In genomic region chr5:14868771-14869170, GRCh38 we compare ENCODE assay signal across 13 cellular contexts. TPM values are rescaled to one million over a fixed set of nuclear protein-coding genes. Genes with fewer than 3 reads are reported as not detected.
DNase-seq lines count a peak whose midpoint lies in the region; ATAC-seq and TF ChIP-seq lines count a peak whose summit lies in the region.
"Had no signal": no experiment of that assay in that cellular context is flagged by ENCODE, and none has a peak within 500 bp of the region (broad histone marks: within the 10 kb centered on the region; RNA-seq: fewer than 3 reads in every experiment).

No MANE protein-coding gene starts in this region.

- H3K27me3 Mint-ChIP-seq in Calu3 (ENCODE audit: unreplicated experiment), result no peaks in the 10 kb centered on the region
- H3K27me3 Mint-ChIP-seq in activated CD4-positive, alpha-beta memory T cell treated with anti-CD3 and anti-CD28 coated beads, Interleukin-2, amount 10 ng/mL, durations not matched to agents 7 days and 5 days, result no peaks in the 10 kb centered on the region
- H3K27me3 Mint-ChIP-seq: naive B cell had no signal

- TF ChIP-seq RAD21 in neural cell (conservative IDR thresholded peaks at IDR 0.05), result no peak

- BruUV-seq in Calu3 (replicated peaks; lab: Mats Ljungman, UMichigan), result no TSS peak

- peaks cover 27% of the 10 kb centered on the region for H3K36me3 Mint-ChIP-seq in Calu3 (ENCODE audit: insufficient read depth, unreplicated experiment)
- H3K36me3 Mint-ChIP-seq in activated CD4-positive, alpha-beta memory T cell treated with anti-CD3 and anti-CD28 coated beads, Interleukin-2, amount 10 ng/mL, durations not matched to agents 7 days and 5 days (ENCODE audit: low read depth), result peaks cover 16% of the 10 kb centered on the region
- H3K36me3 Mint-ChIP-seq: naive B cell had no signal

- no peaks in the 10 kb centered on the region for H3K9me3 ChIP-seq in neural cell (ENCODE audit: low read length)
- no peaks in the 10 kb centered on the region for H3K9me3 ChIP-seq in lower lobe of right lung

- H3K79me2 ChIP-seq in neural cell (replicated peaks; ENCODE audit: insufficient read depth, low read length), result peaks cover 43% of the 10 kb centered on the region

- H3K4me1 ChIP-seq in lower lobe of right lung, result peaks cover 19% of the 10 kb centered on the region

- H3K4me3 ChIP-seq in neural cell (ENCODE audit: low read length) (peak overlapping the region; percentile 89), lower lobe of right lung (no peak overlapping the region)

- no peaks in the 10 kb centered on the region for H3K27me3 ChIP-seq in neural cell (ENCODE audit: insufficient read depth, low read depth, low read length)
- no peaks in the 10 kb centered on the region for H3K27me3 ChIP-seq in lower lobe of right lung (ENCODE audit: low read depth)

- H3K36me3 ChIP-seq in neural cell (ENCODE audit: insufficient read depth, low read length) (no peaks in the 10 kb centered on the region), lower lobe of right lung (no peaks in the 10 kb centered on the region)

- TF ChIP-seq EP300 in neural cell (conservative IDR thresholded peaks at IDR 0.05; ENCODE audit: poor library complexity, severe bottlenecking), result no peak

- intact Hi-C loops in Calu3 (cut with micrococcal nuclease; ENCODE audit: unreplicated experiment), result loop anchor here (1.0 to 2.0 kb wide), 2 partner anchors 58 to 141 kb away; no protein-coding TSS in a partner anchor
- intact Hi-C loops in lower lobe of right lung (cut with DNase I), result no loop called here

- H3K27ac ChIP-seq in neural cell (ENCODE audit: low read length) (no peak overlapping the region), lower lobe of right lung (no peak overlapping the region)

- POLR2A ChIA-PET in activated CD4-positive, alpha-beta memory T cell treated with anti-CD3 and anti-CD28 coated beads, Interleukin-2, amount 10 ng/mL, durations not matched to agents 7 days and 5 days (lab: Charles Lee), result no interaction called here

- DNase-seq in NCI-H1417 (lab: John Stamatoyannopoulos, UW), result peak; percentile 34 to 68 (median 54)
- no peak for DNase-seq in NCI-H1417 treated with DMSO at 0.1 percent for 48 hours (lab: John Stamatoyannopoulos, UW)
- DNase-seq in Calu3, result peak; percentile 10
- DNase-seq in activated CD4-positive, alpha-beta memory T cell treated with anti-CD3 and anti-CD28 coated beads, Interleukin-2, amount 10 ng/mL, durations not matched to agents 7 days and 5 days, result no peak
- DNase-seq in germinal center (ENCODE audit: low spot score), result no peak
- no peak for DNase-seq in lower lobe of right lung
- DNase-seq: 8988T, kidney glomerular epithelial cell, naive B cell, NCI-H1105 treated with DMSO at 0.1 percent for 48 hours, substantia nigra had no signal

- no peak for TF ChIP-seq CTCF in Calu3 (IDR thresholded peaks at IDR 0.05; ENCODE audit: unreplicated experiment)
- no peak for TF ChIP-seq CTCF in neural cell (IDR thresholded peaks at IDR 0.05; ENCODE audit: poor library complexity, severe bottlenecking)
- no peak for TF ChIP-seq CTCF in lower lobe of right lung (IDR thresholded peaks at IDR 0.05)

- no peaks in the 10 kb centered on the region for H3F3A ChIP-seq in neural cell (ENCODE audit: insufficient read depth, low read length, poor library complexity, severe bottlenecking)

- CTCF ChIA-PET in Calu3 (lab: Charles Lee), result no interaction called here
- CTCF ChIA-PET in activated CD4-positive, alpha-beta memory T cell treated with anti-CD3 and anti-CD28 coated beads, Interleukin-2, amount 10 ng/mL, durations not matched to agents 7 days and 5 days (lab: Charles Lee), result interaction anchor here (0.6 to 4.3 kb wide), 3 partner anchors 51 to 141 kb away, joined by 3 to 27 read pairs (median 4); no protein-coding TSS in a partner anchor

- no peaks in the 10 kb centered on the region for H3K9me3 Mint-ChIP-seq in Calu3 (ENCODE audit: low read depth, unreplicated experiment)
- H3K9me3 Mint-ChIP-seq in activated CD4-positive, alpha-beta memory T cell treated with anti-CD3 and anti-CD28 coated beads, Interleukin-2, amount 10 ng/mL, durations not matched to agents 7 days and 5 days, result no peaks in the 10 kb centered on the region
- H3K9me3 Mint-ChIP-seq: naive B cell had no signal

- H3K27ac Mint-ChIP-seq in Calu3 (ENCODE audit: unreplicated experiment), result peak overlapping the region; percentile 34
- H3K27ac Mint-ChIP-seq in activated CD4-positive, alpha-beta memory T cell treated with anti-CD3 and anti-CD28 coated beads, Interleukin-2, amount 10 ng/mL, durations not matched to agents 7 days and 5 days, result peak overlapping the region; percentile 77

- H3K9ac ChIP-seq in neural cell (ENCODE audit: low read length), result no peak overlapping the region

- no peak overlapping the region for H2AFZ ChIP-seq in neural cell (ENCODE audit: low read depth, low read length)

- H3K4me3 Mint-ChIP-seq in Calu3 (ENCODE audit: low read depth, unreplicated experiment), result peak overlapping the region; percentile 70
- peak overlapping the region; percentile 89 for H3K4me3 Mint-ChIP-seq in activated CD4-positive, alpha-beta memory T cell treated with anti-CD3 and anti-CD28 coated beads, Interleukin-2, amount 10 ng/mL, durations not matched to agents 7 days and 5 days

- H3K4me1 Mint-ChIP-seq in Calu3 (ENCODE audit: low read depth, unreplicated experiment), result peaks cover 22% of the 10 kb centered on the region
- H3K4me1 Mint-ChIP-seq in activated CD4-positive, alpha-beta memory T cell treated with anti-CD3 and anti-CD28 coated beads, Interleukin-2, amount 10 ng/mL, durations not matched to agents 7 days and 5 days, result peaks cover 30% of the 10 kb centered on the region

- H3K4me2 ChIP-seq in neural cell (ENCODE audit: low read length), result peak overlapping the region; percentile 79

- H4K20me1 ChIP-seq in neural cell (ENCODE audit: insufficient read depth), result no peaks in the 10 kb centered on the region

- no peak for ATAC-seq in GM19452 (IDR thresholded peaks at IDR 0.05; ENCODE audit: unreplicated experiment)
- ATAC-seq in lower lobe of right lung, result no peak

- H3K9me2 ChIP-seq in neural cell (ENCODE audit: insufficient read depth, low read length), result no peaks in the 10 kb centered on the region

TF ChIP-seq in neural cell, 6 proteins besides CTCF, POLR2A, EP300 and RAD21:
- TF ChIP-seq EZH2 (IDR thresholded peaks at IDR 0.05; ENCODE audit: borderline replicate concordance, insufficient read depth, low read length, poor library complexity, severe bottlenecking), result no peak

RNA-seq across cellular contexts. Expression of gene ANKH, which starts 2.8 kb away (rescaled TPM):
- total RNA-seq in Calu3 (2022) (42.1 and 53.2 TPM in 2 replicates), lower lobe of right lung (53.7 TPM)
- 10 to 100 TPM; 83.7 to 87.0 TPM for total RNA-seq in activated CD4-positive, alpha-beta memory T cell treated with anti-CD3 and anti-CD28 coated beads, Interleukin-2, amount 10 ng/mL, durations not matched to agents 7 days and 5 days
- 9.9 and 13.7 TPM in 2 replicates for polyA plus RNA-seq in neural cell
- polyA minus RNA-seq in neural cell, result 54.9 and 56.0 TPM in 2 replicates

Comparison
In these comparisons a context has a peak if more than half of its experiments do, and no peak if none do; other contexts are left out.
1. DNase-seq: peak in NCI-H1417 (3 of 3) and Calu3 (single experiment); none in NCI-H1417 treated with DMSO at 0.1 percent for 48 hours (single experiment), activated CD4-positive, alpha-beta memory T cell treated with anti-CD3 and anti-CD28 coated beads, Interleukin-2, amount 10 ng/mL, durations not matched to agents 7 days and 5 days (single experiment), germinal center (single experiment) and lower lobe of right lung (single experiment).